Comparison of ENCODE assay signal across 8 cellular contexts in genomic region chr1:210292276-210292851, GRCh38. TPM values are rescaled to one million over a fixed set of nuclear protein-coding genes. Genes with fewer than 3 reads are reported as not detected.
DNase-seq lines count a peak whose midpoint lies in the region; ATAC-seq and TF ChIP-seq lines count a peak whose summit lies in the region.

No MANE protein-coding gene starts in this region.

- H3K36me3 Mint-ChIP-seq in WTC11 (no peaks in the 10 kb centered on the region), memory B cell (no peaks in the 10 kb centered on the region)

- no peak for TF ChIP-seq CTCF in WTC11 (IDR thresholded peaks at IDR 0.05)

- CTCF ChIA-PET in WTC11 (lab: Charles Lee) = interaction anchor here (0.6 to 3.0 kb wide), 18 partner anchors 9 to 392 kb away, joined by 3 to 30 read pairs (median 5); no protein-coding TSS in a partner anchor

- H3K27me3 Mint-ChIP-seq in WTC11 (ENCODE audit: low read depth) (peaks cover 36% of the 10 kb centered on the region), memory B cell (peaks cover 27% of the 10 kb centered on the region)

- peak; percentile 93 for ATAC-seq in WTC11
- peak; percentile 73 for ATAC-seq in memory B cell (ENCODE audit: low read depth)
- ATAC-seq in HG03039 (IDR thresholded peaks at IDR 0.05; ENCODE audit: unreplicated experiment) = no peak

- DNase-seq in NCI-H82 (lab: John Stamatoyannopoulos, UW) (peak; percentile 73), NCI-H82 treated with DMSO at 0.1 percent for 48 hours (lab: John Stamatoyannopoulos, UW; ENCODE audit: unreplicated experiment) (no peak), HK-2 (ENCODE audit: unreplicated experiment) (peak; percentile 78), WTC11 (ENCODE audit: low spot score) (peak; percentile 84), ecto neural progenitor cell (ENCODE audit: low spot score) (peak; percentile 89), memory B cell (ENCODE audit: low spot score in 2 of 2) (peak; percentile 20 to 21)
- peak; percentile 8 to 32 for DNase-seq in stimulated activated CD8-positive, alpha-beta memory T cell treated with anti-CD3 and anti-CD28 coated beads, Interleukin-7, amount 100 ng/mL, for 4 hours (ENCODE audit: low read depth in 2 of 2)

- POLR2A ChIA-PET in WTC11 (lab: Charles Lee) = interaction anchor here (0.8 to 2.2 kb wide), 2 partner anchors 41 to 50 kb away, joined by 3 to 17 read pairs; no protein-coding TSS in a partner anchor

- H3K4me3 Mint-ChIP-seq in WTC11 (peak overlapping the region; percentile 63), memory B cell (peak overlapping the region; percentile 63)

- no peak overlapping the region for H3K27ac Mint-ChIP-seq in WTC11
- H3K27ac Mint-ChIP-seq in memory B cell = no peak overlapping the region

- H3K9me3 Mint-ChIP-seq in WTC11 (no peaks in the 10 kb centered on the region), memory B cell (no peaks in the 10 kb centered on the region)

- peaks cover 37% of the 10 kb centered on the region for H3K4me1 Mint-ChIP-seq in WTC11
- peaks cover 6% of the 10 kb centered on the region for H3K4me1 Mint-ChIP-seq in memory B cell

TF ChIP-seq in WTC11, 78 proteins besides CTCF, POLR2A, EP300 and RAD21 (continues in another document):
- 0 out of 2 replicates have a peak, but pooled peaks have one; percentile 36 for TF ChIP-seq SMAD3 (CRISPR knock-in tag; IDR thresholded peaks at IDR 0.05; ENCODE audit: borderline replicate concordance)
- no peak for TF ChIP-seq ZNF281 (CRISPR knock-in tag; IDR thresholded peaks at IDR 0.05)
- TF ChIP-seq FOXP4 (CRISPR knock-in tag; IDR thresholded peaks at IDR 0.05) = peak; percentile 76; the same call in 1 of the 2 replicates
- TF ChIP-seq NR3C1 (CRISPR knock-in tag; conservative IDR thresholded peaks at IDR 0.05; ENCODE audit: low read depth) = no peak
- TF ChIP-seq ZNF423 (CRISPR knock-in tag; IDR thresholded peaks at IDR 0.05) = peak; percentile 50; the same call in 1 of the 2 replicates
- TF ChIP-seq ZNF532 (CRISPR knock-in tag; IDR thresholded peaks at IDR 0.05; ENCODE audit: borderline replicate concordance) = no peak
- TF ChIP-seq NR2C2 (CRISPR knock-in tag; IDR thresholded peaks at IDR 0.05) = no peak
- TF ChIP-seq, protein P1, sequence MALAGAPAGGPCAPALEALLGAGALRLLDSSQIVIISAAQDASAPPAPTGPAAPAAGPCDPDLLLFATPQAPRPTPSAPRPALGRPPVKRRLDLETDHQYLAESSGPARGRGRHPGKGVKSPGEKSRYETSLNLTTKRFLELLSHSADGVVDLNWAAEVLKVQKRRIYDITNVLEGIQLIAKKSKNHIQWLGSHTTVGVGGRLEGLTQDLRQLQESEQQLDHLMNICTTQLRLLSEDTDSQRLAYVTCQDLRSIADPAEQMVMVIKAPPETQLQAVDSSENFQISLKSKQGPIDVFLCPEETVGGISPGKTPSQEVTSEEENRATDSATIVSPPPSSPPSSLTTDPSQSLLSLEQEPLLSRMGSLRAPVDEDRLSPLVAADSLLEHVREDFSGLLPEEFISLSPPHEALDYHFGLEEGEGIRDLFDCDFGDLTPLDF (CRISPR knock-in tag; IDR thresholded peaks at IDR 0.05) = peak; percentile 66; the same call in 1 of the 2 replicates
- no peak for TF ChIP-seq STAT6 (CRISPR knock-in tag; conservative IDR thresholded peaks at IDR 0.05; ENCODE audit: low read depth)
- no peak for TF ChIP-seq HMGA2 (CRISPR knock-in tag; IDR thresholded peaks at IDR 0.05)

RNA-seq across cellular contexts. Expression of gene HHAT, which starts 36.3 kb away (rescaled TPM):
- total RNA-seq in WTC11 (2021) = 0.39 to 0.69 TPM (median 0.66 TPM) in 3 replicates

RNA-seq across cellular contexts. Expression of gene SERTAD4, which starts 59.8 kb away (rescaled TPM):
- total RNA-seq in WTC11 (2021) = 2.7 to 4.6 TPM (median 2.8 TPM) in 3 replicates
